13 cellular contexts compared by ENCODE assay signal in genomic region chr2:33448216-33448899, GRCh38.
"Had no signal": no experiment of that assay in that cellular context is flagged by ENCODE, and none has a peak within 500 bp of the region (broad histone marks: within the 10 kb centered on the region; RNA-seq: fewer than 3 reads in every experiment).

No MANE protein-coding gene starts in this region.

- H3K4me3 Mint-ChIP-seq: activated naive CD4-positive, alpha-beta T cell treated with anti-CD3 and anti-CD28 coated beads, Interleukin-2, amount 10 ng/mL, durations not matched to agents 7 days and 5 days; activated T-helper 17 cell treated with anti-CD3 and anti-CD28 coated beads, Interleukin-2, amount 50 U/mL, for 72 hours; immature natural killer cell; stimulated activated effector memory CD8-positive, alpha-beta T cell treated with anti-CD3 and anti-CD28 coated beads, Interleukin-12 subunit alpha, Interleukin-12 subunit beta, amount 100 ng/mL, for 72 hours had no signal

- H3K4me1 Mint-ChIP-seq: activated naive CD4-positive, alpha-beta T cell treated with anti-CD3 and anti-CD28 coated beads, Interleukin-2, amount 10 ng/mL, durations not matched to agents 7 days and 5 days; activated T-helper 17 cell treated with anti-CD3 and anti-CD28 coated beads, Interleukin-2, amount 50 U/mL, for 72 hours; immature natural killer cell; stimulated activated effector memory CD8-positive, alpha-beta T cell treated with anti-CD3 and anti-CD28 coated beads, Interleukin-12 subunit alpha, Interleukin-12 subunit beta, amount 100 ng/mL, for 72 hours had no signal

- H3K27me3 Mint-ChIP-seq: activated naive CD4-positive, alpha-beta T cell treated with anti-CD3 and anti-CD28 coated beads, Interleukin-2, amount 10 ng/mL, durations not matched to agents 7 days and 5 days; activated T-helper 17 cell treated with anti-CD3 and anti-CD28 coated beads, Interleukin-2, amount 50 U/mL, for 72 hours; naive B cell had no signal

- DNase-seq: activated CD4-positive, alpha-beta T cell treated with anti-CD3 and anti-CD28 coated beads, Interleukin-2, amount 50 U/mL, for 1 hour; activated CD4-positive, CD25-positive, alpha-beta regulatory T cell; activated naive CD4-positive, alpha-beta T cell treated with anti-CD3 and anti-CD28 coated beads, Interleukin-2, amount 10 ng/mL, durations not matched to agents 7 days and 5 days; activated T-cell treated with anti-CD3 and anti-CD28 coated beads for 4 hours; adrenal gland; body of pancreas; dermis blood vessel endothelial cell; immature natural killer cell; naive B cell; thyroid gland had no signal

- H3K9me3 ChIP-seq: adrenal gland, body of pancreas, thyroid gland had no signal

- H3K27me3 ChIP-seq: adrenal gland, body of pancreas, thyroid gland had no signal

- H3K36me3 Mint-ChIP-seq: activated naive CD4-positive, alpha-beta T cell treated with anti-CD3 and anti-CD28 coated beads, Interleukin-2, amount 10 ng/mL, durations not matched to agents 7 days and 5 days; stimulated activated effector memory CD8-positive, alpha-beta T cell treated with anti-CD3 and anti-CD28 coated beads, Interleukin-12 subunit alpha, Interleukin-12 subunit beta, amount 100 ng/mL, for 72 hours had no signal

- H3K4me1 ChIP-seq: adrenal gland, body of pancreas, thyroid gland had no signal

- H3K27ac Mint-ChIP-seq: activated naive CD4-positive, alpha-beta T cell treated with anti-CD3 and anti-CD28 coated beads, Interleukin-2, amount 10 ng/mL, durations not matched to agents 7 days and 5 days; activated T-helper 17 cell treated with anti-CD3 and anti-CD28 coated beads, Interleukin-2, amount 50 U/mL, for 72 hours; immature natural killer cell; naive B cell; stimulated activated effector memory CD8-positive, alpha-beta T cell treated with anti-CD3 and anti-CD28 coated beads, Interleukin-12 subunit alpha, Interleukin-12 subunit beta, amount 100 ng/mL, for 72 hours had no signal

- H3K36me3 ChIP-seq: adrenal gland, thyroid gland had no signal

- H3K27ac ChIP-seq: adrenal gland, body of pancreas, thyroid gland had no signal

- ATAC-seq: activated T-helper 17 cell treated with anti-CD3 and anti-CD28 coated beads, Interleukin-2, amount 50 U/mL, for 72 hours; body of pancreas; stimulated activated effector memory CD8-positive, alpha-beta T cell treated with anti-CD3 and anti-CD28 coated beads, Interleukin-12 subunit alpha, Interleukin-12 subunit beta, amount 100 ng/mL, for 72 hours had no signal

- H3K4me3 ChIP-seq: adrenal gland, body of pancreas, lung, thyroid gland had no signal
